Comparison of ENCODE assay signal across 8 cellular contexts in the genomic region with DNA sequence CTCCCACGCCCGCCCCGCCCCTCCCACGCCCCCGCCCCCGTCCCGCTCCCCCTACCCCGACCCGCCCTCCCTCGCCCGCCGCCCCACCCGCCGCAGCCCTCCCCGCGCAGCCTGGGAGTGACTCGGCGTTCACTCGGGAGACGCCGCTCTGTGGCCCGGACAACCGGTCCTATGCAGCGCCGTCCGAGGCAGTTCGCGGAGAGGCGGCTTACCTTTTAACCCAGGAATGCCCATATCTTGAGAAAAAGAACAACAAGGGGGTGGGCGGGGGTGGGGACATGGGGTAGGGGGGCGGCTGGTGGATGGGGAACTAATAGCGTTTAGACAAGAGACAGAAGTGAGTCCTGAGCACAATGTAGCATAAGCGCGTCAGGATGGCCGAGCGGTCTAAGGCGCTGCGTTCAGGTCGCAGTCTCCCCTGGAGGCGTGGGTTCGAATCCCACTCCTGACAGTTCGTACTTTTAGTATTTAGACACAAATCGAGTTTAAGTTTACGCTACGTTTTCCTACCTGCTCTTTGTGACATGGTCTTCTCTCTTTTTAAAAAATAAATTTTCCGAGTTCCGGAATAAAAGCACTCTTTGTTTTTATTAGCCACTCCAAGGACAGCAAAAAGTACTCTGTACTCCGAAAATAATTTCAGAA. TPM values are rescaled to one million over a fixed set of nuclear protein-coding genes. Genes with fewer than 3 reads are reported as not detected.
DNase-seq lines count a peak whose midpoint lies in the region; ATAC-seq, FAIRE-seq and TF ChIP-seq lines count a peak whose summit lies in the region.

No MANE protein-coding gene starts in this region.

- peak overlapping the region; percentile 62 to 67 (median 62) for H3K4me3 ChIP-seq in HepG2 (replicated peaks in 1 of 3; ENCODE audit: insufficient read depth in 1 of 3, low read depth in 2 of 3, low read length in 3 of 3)

- peak overlapping the region; percentile 59; the same call in 1 of the 2 replicates for H3K9ac ChIP-seq in HepG2 (ENCODE audit: insufficient read depth, low read depth, low read length)

- no peak for FAIRE-seq in HepG2 (lab: Jason Lieb, UNC)

- in situ Hi-C loops in HepG2 (cut with HindIII; ENCODE audit: extremely low pct_ligation_motif_present, low pct_unique_long_range_greater_than_20kb), result no loop called here

- no peaks in the 10 kb centered on the region for H3K79me2 ChIP-seq in HepG2 (ENCODE audit: insufficient read depth, low read length)

- H3K36me3 Mint-ChIP-seq in activated CD4-positive, alpha-beta T cell treated with anti-CD3 and anti-CD28 coated beads, Interleukin-2, amount 10 ng/mL, durations not matched to agents 7 days and 5 days (ENCODE audit: low read depth), result no peaks in the 10 kb centered on the region

- ATAC-seq in GM19043 (IDR thresholded peaks at IDR 0.05; ENCODE audit: low read depth, unreplicated experiment) (peak; percentile 28), HG03354 (IDR thresholded peaks at IDR 0.05; ENCODE audit: poor library complexity, severe bottlenecking, unreplicated experiment) (peak; percentile 67), HepG2 (peak; percentile 88)

- TF ChIP-seq EP300 in HepG2 (IDR thresholded peaks at IDR 0.05; ENCODE audit: low read depth in 2 of 2, low read length in 2 of 2), result peak in 1 of 2 experiments; percentile 28; a peak in 1 of 4 replicates
- TF ChIP-seq EP300 in HepG2 (CRISPR knock-in tag; IDR thresholded peaks at IDR 0.05; ENCODE audit: borderline replicate concordance), result no peak

- peak; percentile 86 to 87 for DNase-seq in AML-193 (lab: John Stamatoyannopoulos, UW)
- peak; percentile 82 for DNase-seq in NCI-H510A treated with DMSO at 0.1 percent for 48 hours (lab: John Stamatoyannopoulos, UW)
- DNase-seq in activated CD4-positive, alpha-beta T cell treated with anti-CD3 and anti-CD28 coated beads, Interleukin-2, amount 10 ng/mL, durations not matched to agents 7 days and 5 days, result peak; percentile 82
- peak; percentile 64 for DNase-seq in dedifferentiated amniotic fluid mesenchymal stem cell (ENCODE audit: extremely low spot score)
- DNase-seq in HepG2 (ENCODE audit: low spot score), result peak; percentile 82
- peak; percentile 76 for DNase-seq in stimulated activated CD4-positive, alpha-beta T cell treated with anti-CD3 and anti-CD28 coated beads, Interleukin-4, amount 100 ng/mL, for 1 hour

- H3K27ac ChIP-seq in HepG2 (ENCODE audit: extremely low read length, insufficient read depth, low read length), result peak overlapping the region; percentile 42

- peaks cover 70% of the 10 kb centered on the region for H3K4me1 ChIP-seq in HepG2 (ENCODE audit: insufficient read depth, low read length)

- intact Hi-C loops in HepG2 (cut with micrococcal nuclease; ENCODE audit: unreplicated experiment), result loop anchor here (1.0 to 5.0 kb wide), 4 partner anchors 11 to 64 kb away; a partner anchor contains a TSS

- CTCF ChIA-PET in activated CD4-positive, alpha-beta T cell treated with anti-CD3 and anti-CD28 coated beads, Interleukin-2, amount 10 ng/mL, durations not matched to agents 7 days and 5 days (lab: Charles Lee), result interaction anchor here (1.0 to 1.5 kb wide), 3 partner anchors 11 to 192 kb away, joined by 3 to 4 read pairs (median 4); no protein-coding TSS in a partner anchor
- CTCF ChIA-PET in HepG2 (lab: Yijun Ruan, JAX; ENCODE audit: low intra/inter-chr PET ratio, low total read pairs), result no interaction called here

- peaks cover 3% of the 10 kb centered on the region for H3K27me3 Mint-ChIP-seq in activated CD4-positive, alpha-beta T cell treated with anti-CD3 and anti-CD28 coated beads, Interleukin-2, amount 10 ng/mL, durations not matched to agents 7 days and 5 days

- H3K9me3 ChIP-seq in HepG2 (ENCODE audit: low read length), result no peaks in the 10 kb centered on the region

- 3% methylated on average over 43 of the region's 48 CpGs for WGBS in HepG2 (ENCODE audit: low lambda C conversion rate)

- H3K4me2 ChIP-seq in HepG2 (ENCODE audit: low read depth, low read length), result peak overlapping the region; percentile 78

- 0 out of 2 replicates have a peak, but pooled peaks have one; percentile 5 for TF ChIP-seq CTCF in HepG2 (CRISPR knock-in tag; IDR thresholded peaks at IDR 0.05)

- peak overlapping the region; percentile 76 for H3K4me3 Mint-ChIP-seq in activated CD4-positive, alpha-beta T cell treated with anti-CD3 and anti-CD28 coated beads, Interleukin-2, amount 10 ng/mL, durations not matched to agents 7 days and 5 days

- no TSS peak for BruUV-seq in HepG2 (replicated peaks; lab: Mats Ljungman, UMichigan)

- no peaks in the 10 kb centered on the region for H3K9me3 Mint-ChIP-seq in activated CD4-positive, alpha-beta T cell treated with anti-CD3 and anti-CD28 coated beads, Interleukin-2, amount 10 ng/mL, durations not matched to agents 7 days and 5 days

- no peaks in the 10 kb centered on the region for H3K27me3 ChIP-seq in HepG2 (ENCODE audit: control insufficient read depth in 1 of 2, insufficient read depth in 2 of 2, low read length in 2 of 2)

- POLR2A ChIA-PET in activated CD4-positive, alpha-beta T cell treated with anti-CD3 and anti-CD28 coated beads, Interleukin-2, amount 10 ng/mL, durations not matched to agents 7 days and 5 days (lab: Charles Lee), result interaction anchor here (0.6 kb wide), 1 partner anchor 248 kb away, joined by 3 read pairs; a partner anchor contains a TSS
- POLR2A ChIA-PET in HepG2 (lab: Yijun Ruan, JAX), result interaction anchor here (0.7 kb wide), 1 partner anchor 12 kb away, joined by 3 read pairs; no protein-coding TSS in a partner anchor

- peak overlapping the region; percentile 84 for H3K27ac Mint-ChIP-seq in activated CD4-positive, alpha-beta T cell treated with anti-CD3 and anti-CD28 coated beads, Interleukin-2, amount 10 ng/mL, durations not matched to agents 7 days and 5 days

- H2AFZ ChIP-seq in HepG2 (ENCODE audit: low read length), result no peak overlapping the region

- TF ChIP-seq RAD21 in HepG2 (CRISPR knock-in tag; IDR thresholded peaks at IDR 0.05), result no peak

- no peaks in the 10 kb centered on the region for H3K36me3 ChIP-seq in HepG2 (replicated peaks in 1 of 2; ENCODE audit: control insufficient read depth in 1 of 2, insufficient read depth in 2 of 2, low read length in 2 of 2)

- H3K4me1 Mint-ChIP-seq in activated CD4-positive, alpha-beta T cell treated with anti-CD3 and anti-CD28 coated beads, Interleukin-2, amount 10 ng/mL, durations not matched to agents 7 days and 5 days, result peaks cover 30% of the 10 kb centered on the region

- TF ChIP-seq POLR2A in HepG2 (IDR thresholded peaks at IDR 0.05; ENCODE audit: insufficient read depth in 1 of 2, low read depth in 2 of 2, low read length in 2 of 2), result peak; percentile 21 to 70

- H4K20me1 ChIP-seq in HepG2 (ENCODE audit: insufficient read depth, low read length), result no peaks in the 10 kb centered on the region

RNA-seq across cellular contexts. Expression of a gene that starts 17.2 kb away (rescaled TPM):
- total RNA-seq in activated CD4-positive, alpha-beta T cell treated with anti-CD3 and anti-CD28 coated beads, Interleukin-2, amount 10 ng/mL, durations not matched to agents 7 days and 5 days, result 10 to 100 TPM; 85.7 to 93.0 TPM
- total RNA-seq in HepG2 (2016; rRNA removed; fragmentation: Illumina TruSeq; extraction: Trizol), result 52.1 and 79.1 TPM in 2 replicates
- 14.1 and 14.2 TPM in 2 replicates for total RNA-seq in HepG2 (2016; cell fraction: cytosol; rRNA removed; fragmentation: Illumina TruSeq; extraction: Trizol; ENCODE audit: low read depth)
- total RNA-seq in HepG2 (2016; cell fraction: insoluble cytoplasmic fraction; rRNA removed; fragmentation: Illumina TruSeq; extraction: Trizol), result 57.3 and 82.0 TPM in 2 replicates
- total RNA-seq in HepG2 (2016; cell fraction: membrane; rRNA removed; fragmentation: Illumina TruSeq; extraction: Trizol), result 39.7 and 45.8 TPM in 2 replicates
- total RNA-seq in HepG2 (2016; cell fraction: nucleus; rRNA removed; fragmentation: Illumina TruSeq; extraction: Trizol), result 25.0 and 25.1 TPM in 2 replicates
- polyA plus RNA-seq in HepG2 (2011; rRNA removed), result 35.2 and 39.9 TPM in 2 replicates
- polyA plus RNA-seq in HepG2 (2011; cell fraction: cytosol; rRNA removed), result 30.0 and 36.6 TPM in 2 replicates
- 17.1 and 20.4 TPM in 2 replicates for polyA plus RNA-seq in HepG2 (2011; cell fraction: nucleus; rRNA removed)
- 43.4 and 46.6 TPM in 2 replicates for polyA plus RNA-seq in HepG2 (2012)
- 7.3 and 12.1 TPM in 2 replicates for polyA plus RNA-seq in HepG2 (2016; cell fraction: cytosol; fragmentation: Illumina TruSeq; extraction: Trizol; ENCODE audit: low read depth)
- polyA plus RNA-seq in HepG2 (2016; cell fraction: insoluble cytoplasmic fraction; fragmentation: Illumina TruSeq; extraction: Trizol; ENCODE audit: low read depth), result 70.8 and 81.5 TPM in 2 replicates
- 23.8 and 31.2 TPM in 2 replicates for polyA plus RNA-seq in HepG2 (2016; cell fraction: membrane; fragmentation: Illumina TruSeq; extraction: Trizol; ENCODE audit: low read depth)
- 36.5 and 38.4 TPM in 2 replicates for polyA plus RNA-seq in HepG2 (2016; cell fraction: nucleus; fragmentation: Illumina TruSeq; extraction: Trizol; ENCODE audit: insufficient read depth, low read depth)
- polyA minus RNA-seq in HepG2 (2011; rRNA and poly(A)+ RNA removed; ENCODE audit: low replicate concordance), result 13.7 and 15.1 TPM in 2 replicates
- 19.8 and 21.2 TPM in 2 replicates for polyA minus RNA-seq in HepG2 (2011; cell fraction: cytosol; rRNA and poly(A)+ RNA removed)
- polyA minus RNA-seq in HepG2 (2011; cell fraction: nucleus; rRNA and poly(A)+ RNA removed), result 6.7 and 13.2 TPM in 2 replicates

RNA-seq across cellular contexts. Expression of a gene that starts 20.9 kb away (rescaled TPM):
- total RNA-seq in activated CD4-positive, alpha-beta T cell treated with anti-CD3 and anti-CD28 coated beads, Interleukin-2, amount 10 ng/mL, durations not matched to agents 7 days and 5 days, result not detected
- not detected in 2 replicates for total RNA-seq in HepG2 (2016; rRNA removed; fragmentation: Illumina TruSeq; extraction: Trizol)
- total RNA-seq in HepG2 (2016; cell fraction: cytosol; rRNA removed; fragmentation: Illumina TruSeq; extraction: Trizol; ENCODE audit: low read depth), result not detected in 2 replicates
- total RNA-seq in HepG2 (2016; cell fraction: insoluble cytoplasmic fraction; rRNA removed; fragmentation: Illumina TruSeq; extraction: Trizol), result not detected in 2 replicates
- total RNA-seq in HepG2 (2016; cell fraction: membrane; rRNA removed; fragmentation: Illumina TruSeq; extraction: Trizol), result not detected in 2 replicates
- total RNA-seq in HepG2 (2016; cell fraction: nucleus; rRNA removed; fragmentation: Illumina TruSeq; extraction: Trizol), result not detected in 2 replicates
- polyA plus RNA-seq in HepG2 (2011; rRNA removed), result 0.04 and 0.12 TPM in 2 replicates
- 0.04 and 0.08 TPM in 2 replicates for polyA plus RNA-seq in HepG2 (2011; cell fraction: cytosol; rRNA removed)
- not detected in 2 replicates for polyA plus RNA-seq in HepG2 (2011; cell fraction: nucleus; rRNA removed)
- 0.05 and 0.07 TPM in 2 replicates for polyA plus RNA-seq in HepG2 (2012)
- not detected in 2 replicates for polyA plus RNA-seq in HepG2 (2016; cell fraction: cytosol; fragmentation: Illumina TruSeq; extraction: Trizol; ENCODE audit: low read depth)
- not detected in 2 replicates for polyA plus RNA-seq in HepG2 (2016; cell fraction: insoluble cytoplasmic fraction; fragmentation: Illumina TruSeq; extraction: Trizol; ENCODE audit: low read depth)
- polyA plus RNA-seq in HepG2 (2016; cell fraction: membrane; fragmentation: Illumina TruSeq; extraction: Trizol; ENCODE audit: low read depth), result not detected in 2 replicates
- polyA plus RNA-seq in HepG2 (2016; cell fraction: nucleus; fragmentation: Illumina TruSeq; extraction: Trizol; ENCODE audit: insufficient read depth, low read depth), result not detected in 2 replicates
- polyA minus RNA-seq in HepG2 (2011; rRNA and poly(A)+ RNA removed; ENCODE audit: low replicate concordance), result not detected in 2 replicates
- polyA minus RNA-seq in HepG2 (2011; cell fraction: cytosol; rRNA and poly(A)+ RNA removed), result not detected in 2 replicates
- not detected in 2 replicates for polyA minus RNA-seq in HepG2 (2011; cell fraction: nucleus; rRNA and poly(A)+ RNA removed)

Comparison
In these comparisons a context has a peak if more than half of its experiments do, and no peak if none do; other contexts are left out.
1. Peak in every context shown above with its lines: DNase-seq, ATAC-seq, H3K4me3 ChIP-seq and H3K27ac ChIP-seq.
2. ATAC-seq: peak in every context shown above with its lines; median percentile 88 in HepG2; 67 in HG03354; 28 in GM19043.